ENCODE assay signal across 2 cellular contexts in genomic region chr6:88566746-88567534, GRCh38.
TF ChIP-seq lines count a peak whose summit lies in the region.

No MANE protein-coding gene starts in this region.

TF ChIP-seq in SK-N-SH, 30 proteins besides CTCF, POLR2A, EP300 and RAD21 (continued from another document):
- TF ChIP-seq PBX3 (IDR thresholded peaks at IDR 0.05) = no peak
- no peak for TF ChIP-seq SMC3 (IDR thresholded peaks at IDR 0.05; ENCODE audit: low read depth, low read length)
- no peak for TF ChIP-seq FOXJ3 (CRISPR knock-in tag; IDR thresholded peaks at IDR 0.05)
- no peak for TF ChIP-seq TEAD4 (IDR thresholded peaks at IDR 0.05; ENCODE audit: borderline replicate concordance, insufficient read depth)
- TF ChIP-seq RXRA (IDR thresholded peaks at IDR 0.05; ENCODE audit: borderline replicate concordance, low read depth) = no peak
- no peak for TF ChIP-seq RFX5 (IDR thresholded peaks at IDR 0.05; ENCODE audit: low read length)
- no peak for TF ChIP-seq NRF1 (IDR thresholded peaks at IDR 0.05; ENCODE audit: low read depth, low read length)
- no peak for TF ChIP-seq CHD2 (IDR thresholded peaks at IDR 0.05; ENCODE audit: low read length, partially characterized antibody)

TF ChIP-seq in SK-N-SH treated with all-trans-retinoic acid at 6 μM for 48 hours, 23 proteins besides CTCF, POLR2A, EP300 and RAD21 (continued from another document):
- TF ChIP-seq TSHZ2 (CRISPR knock-in tag; IDR thresholded peaks at IDR 0.05) (no peak), TCF4 (CRISPR knock-in tag; IDR thresholded peaks at IDR 0.05; ENCODE audit: borderline replicate concordance) (no peak), PATZ1 (CRISPR knock-in tag; IDR thresholded peaks at IDR 0.05; ENCODE audit: borderline replicate concordance) (no peak), RARB (CRISPR knock-in tag; IDR thresholded peaks at IDR 0.05) (no peak), ARNTL (CRISPR knock-in tag; IDR thresholded peaks at IDR 0.05; ENCODE audit: borderline replicate concordance, low read depth) (no peak), TOX (CRISPR knock-in tag; IDR thresholded peaks at IDR 0.05; ENCODE audit: borderline replicate concordance) (no peak), ZC3H10 (CRISPR knock-in tag; IDR thresholded peaks at IDR 0.05) (no peak), ZFP3 (CRISPR knock-in tag; IDR thresholded peaks at IDR 0.05) (no peak), ZNF70 (CRISPR knock-in tag; IDR thresholded peaks at IDR 0.05) (no peak), OSR1 (CRISPR knock-in tag; IDR thresholded peaks at IDR 0.05) (no peak), POU6F1 (CRISPR knock-in tag; IDR thresholded peaks at IDR 0.05; ENCODE audit: borderline replicate concordance, low read depth) (no peak), CSDC2 (CRISPR knock-in tag; IDR thresholded peaks at IDR 0.05) (no peak)
